ENCODE assay signal across 25 cellular contexts in genomic region chr11:70853103-70853830, GRCh38.
"Had no signal": no experiment of that assay in that cellular context is flagged by ENCODE, and none has a peak within 500 bp of the region (broad histone marks: within the 10 kb centered on the region; RNA-seq: fewer than 3 reads in every experiment).

No MANE protein-coding gene starts in this region.

- H3K36me3 ChIP-seq: ascending aorta, brain microvascular endothelial cell, esophagus muscularis mucosa, gastroesophageal sphincter, lower lobe of right lung, pancreas, stomach, uterus had no signal

- H3K27me3 ChIP-seq: ascending aorta, brain microvascular endothelial cell, esophagus muscularis mucosa, gastroesophageal sphincter, pancreas, stomach, uterus had no signal

- FAIRE-seq: keratinocyte, pancreas had no signal

- H3K9me3 ChIP-seq: ascending aorta, lower lobe of right lung, pancreas had no signal

- H3K4me1 ChIP-seq: ascending aorta, gastroesophageal sphincter, lower lobe of right lung, pancreas, stomach, uterus had no signal

- H3K27ac ChIP-seq: ascending aorta, brain microvascular endothelial cell, esophagus muscularis mucosa, gastroesophageal sphincter, lower lobe of right lung, pancreas, stomach, uterus had no signal

- H3K4me3 ChIP-seq: ascending aorta, esophagus muscularis mucosa, gastroesophageal sphincter, lower lobe of right lung, pancreas, smooth muscle cell, stomach, uterus had no signal

- DNase-seq: activated CD4-positive, alpha-beta T cell treated with anti-CD3 and anti-CD28 coated beads for 1 hour; activated CD4-positive, alpha-beta T cell treated with anti-CD3 and anti-CD28 coated beads, Interleukin-2, amount 50 U/mL, for 1 hour; activated CD8-positive, alpha-beta T cell treated with anti-CD3 and anti-CD28 coated beads, Interleukin-2, amount 10 ng/mL, durations not matched to agents 7 days and 5 days; activated gamma-delta T cell treated with Interleukin-2 at 50 U/mL for 16 hours; activated T-cell treated with anti-CD3 and anti-CD28 coated beads, Interleukin-2, amount 50 U/mL, for 1 hour; brain microvascular endothelial cell; caudate nucleus; effector memory CD8-positive, alpha-beta T cell; head of caudate nucleus; lower lobe of right lung; mesendoderm; naive thymus-derived CD4-positive, alpha-beta T cell; pancreas; stimulated activated CD4-positive, alpha-beta T cell treated with anti-CD3 and anti-CD28 coated beads, Interleukin-15, amount 100 ng/mL, for 24 hours; stomach; T-helper 9 cell; trophoblast cell; uterus had no signal

- ATAC-seq: activated CD8-positive, alpha-beta T cell treated with anti-CD3 and anti-CD28 coated beads, Interleukin-2, amount 10 ng/mL, durations not matched to agents 7 days and 5 days; effector memory CD8-positive, alpha-beta T cell; gastroesophageal sphincter; lower lobe of right lung; naive thymus-derived CD4-positive, alpha-beta T cell; pancreas; sciatic nerve; stimulated activated memory B cell treated with anti-CD40 and anti-IgM and Interleukin-4, amounts not matched to agents 10 μg/mL and 1 μg/mL and 100 μg/mL, for 72 hours had no signal

- H3K4me2 ChIP-seq: smooth muscle cell had no signal
